Comparison of ENCODE assay signal across 2 cellular contexts in the genomic region with DNA sequence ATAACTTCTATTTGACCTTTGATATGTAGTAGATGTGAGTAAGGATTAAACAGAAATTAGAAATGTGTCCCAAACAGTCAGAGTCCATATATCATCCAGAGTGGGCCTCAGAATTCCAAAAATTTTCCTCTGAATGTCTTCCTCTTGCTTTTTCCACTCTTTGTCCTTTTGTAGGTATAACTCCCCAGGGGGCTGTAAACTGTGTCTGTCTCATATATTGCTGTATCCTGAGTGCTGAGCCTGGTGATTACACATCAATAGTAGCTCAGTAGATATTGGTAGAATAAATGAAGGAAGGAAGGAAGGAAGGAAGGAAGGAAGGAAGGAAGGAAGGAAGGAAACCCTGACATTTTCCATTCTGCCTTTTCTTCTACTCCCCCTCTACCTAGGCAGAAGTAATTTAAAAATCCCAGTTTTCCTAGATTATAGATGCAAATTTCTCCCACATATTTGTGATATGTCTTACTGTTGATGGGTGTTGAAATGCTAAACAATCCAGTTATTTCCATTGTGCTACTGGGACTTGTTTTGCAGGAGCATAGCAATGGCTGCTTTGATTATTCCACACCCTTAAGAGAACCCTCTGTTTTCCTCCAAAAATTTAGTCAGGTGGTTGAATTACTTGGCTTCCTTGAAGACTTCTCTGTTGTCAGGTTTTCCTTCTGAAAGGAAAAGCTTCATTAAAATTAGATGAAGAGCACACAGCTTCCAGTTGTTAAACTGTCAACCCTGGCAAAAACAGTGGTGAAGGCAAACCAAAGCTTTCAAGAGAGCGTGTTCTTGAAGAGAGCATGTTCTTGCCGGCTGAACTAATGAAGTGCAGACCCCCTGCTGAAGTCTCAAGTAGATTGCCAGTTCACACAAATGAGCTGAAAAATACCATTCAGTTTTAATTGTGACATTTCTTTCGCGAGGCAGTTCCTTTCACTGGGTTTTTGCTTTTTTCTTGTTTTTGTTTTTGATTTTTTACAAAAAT.
TF ChIP-seq lines count a peak whose summit lies in the region.

No MANE protein-coding gene starts in this region.

TF ChIP-seq in neural cell, 6 proteins besides CTCF, POLR2A, EP300 and RAD21 (continued from another document):
- TF ChIP-seq SMC3 (conservative IDR thresholded peaks at IDR 0.05; ENCODE audit: poor library complexity) (no peak), EZH2 (IDR thresholded peaks at IDR 0.05; ENCODE audit: borderline replicate concordance, insufficient read depth, low read length, poor library complexity, severe bottlenecking) (no peak), MXI1 (conservative IDR thresholded peaks at IDR 0.05; ENCODE audit: poor library complexity, severe bottlenecking) (no peak), POLR2AphosphoS5 (IDR thresholded peaks at IDR 0.05) (no peak)
- TF ChIP-seq, protein P1, sequence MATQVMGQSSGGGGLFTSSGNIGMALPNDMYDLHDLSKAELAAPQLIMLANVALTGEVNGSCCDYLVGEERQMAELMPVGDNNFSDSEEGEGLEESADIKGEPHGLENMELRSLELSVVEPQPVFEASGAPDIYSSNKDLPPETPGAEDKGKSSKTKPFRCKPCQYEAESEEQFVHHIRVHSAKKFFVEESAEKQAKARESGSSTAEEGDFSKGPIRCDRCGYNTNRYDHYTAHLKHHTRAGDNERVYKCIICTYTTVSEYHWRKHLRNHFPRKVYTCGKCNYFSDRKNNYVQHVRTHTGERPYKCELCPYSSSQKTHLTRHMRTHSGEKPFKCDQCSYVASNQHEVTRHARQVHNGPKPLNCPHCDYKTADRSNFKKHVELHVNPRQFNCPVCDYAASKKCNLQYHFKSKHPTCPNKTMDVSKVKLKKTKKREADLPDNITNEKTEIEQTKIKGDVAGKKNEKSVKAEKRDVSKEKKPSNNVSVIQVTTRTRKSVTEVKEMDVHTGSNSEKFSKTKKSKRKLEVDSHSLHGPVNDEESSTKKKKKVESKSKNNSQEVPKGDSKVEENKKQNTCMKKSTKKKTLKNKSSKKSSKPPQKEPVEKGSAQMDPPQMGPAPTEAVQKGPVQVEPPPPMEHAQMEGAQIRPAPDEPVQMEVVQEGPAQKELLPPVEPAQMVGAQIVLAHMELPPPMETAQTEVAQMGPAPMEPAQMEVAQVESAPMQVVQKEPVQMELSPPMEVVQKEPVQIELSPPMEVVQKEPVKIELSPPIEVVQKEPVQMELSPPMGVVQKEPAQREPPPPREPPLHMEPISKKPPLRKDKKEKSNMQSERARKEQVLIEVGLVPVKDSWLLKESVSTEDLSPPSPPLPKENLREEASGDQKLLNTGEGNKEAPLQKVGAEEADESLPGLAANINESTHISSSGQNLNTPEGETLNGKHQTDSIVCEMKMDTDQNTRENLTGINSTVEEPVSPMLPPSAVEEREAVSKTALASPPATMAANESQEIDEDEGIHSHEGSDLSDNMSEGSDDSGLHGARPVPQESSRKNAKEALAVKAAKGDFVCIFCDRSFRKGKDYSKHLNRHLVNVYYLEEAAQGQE (IDR thresholded peaks at IDR 0.05; ENCODE audit: borderline replicate concordance), result no peak

TF ChIP-seq in SK-N-SH, 30 proteins besides CTCF, POLR2A, EP300 and RAD21 (continued from another document):
- no peak for TF ChIP-seq TCF12 (IDR thresholded peaks at IDR 0.05)
- no peak for TF ChIP-seq TAF1 (IDR thresholded peaks at IDR 0.05; ENCODE audit: borderline replicate concordance, low read depth, low read length)
